ENCODE assay signal across 9 cellular contexts in the genomic region with DNA sequence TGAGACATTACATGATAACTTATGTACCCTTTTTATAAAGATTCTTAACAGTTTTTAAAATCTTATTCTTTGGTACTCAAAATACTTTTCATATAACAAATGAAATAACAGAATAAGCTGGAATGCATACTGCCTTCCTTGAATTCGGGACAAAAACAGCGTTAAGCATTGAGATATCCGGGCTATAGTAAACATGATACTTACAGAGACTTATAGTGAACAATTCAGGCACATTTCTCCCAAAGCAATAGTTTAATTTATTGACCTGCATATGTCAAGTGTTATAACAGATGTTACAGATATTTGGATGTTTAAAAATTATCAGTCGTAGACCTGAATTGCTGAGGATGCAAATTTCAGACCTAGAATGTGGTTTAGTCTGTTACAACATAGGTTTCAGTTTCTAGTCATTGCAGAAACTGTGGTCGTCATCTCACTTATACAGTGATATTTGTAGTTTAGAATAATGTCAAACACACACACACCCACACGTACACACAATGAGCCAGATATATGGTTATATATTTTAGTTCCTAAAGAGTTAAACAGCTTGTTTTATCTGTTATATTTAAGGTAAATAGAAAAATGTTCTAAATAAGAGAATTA.
A peak's percentile ranks its signal among the peaks of the same experiment; 100 is the strongest.
DNase-seq lines count a peak whose midpoint lies in the region; ATAC-seq and TF ChIP-seq lines count a peak whose summit lies in the region.
"Had no signal": no experiment of that assay in that cellular context is flagged by ENCODE, and none has a peak within 500 bp of the region (broad histone marks: within the 10 kb centered on the region; RNA-seq: fewer than 3 reads in every experiment).

No MANE protein-coding gene starts in this region.

- no peaks in the 10 kb centered on the region for H3K9me3 ChIP-seq in duodenal mucosa (ENCODE audit: control insufficient read depth in 1 of 2, low read length in 2 of 2)

- H3K4me1 Mint-ChIP-seq in IgD-negative memory B cell (peaks cover 11 to 19% (median 17%) of the 10 kb centered on the region in 3 donors), mesothelial cell of epicardium (peaks cover 11% of the 10 kb centered on the region)

- peak; percentile 74 for DNase-seq in GM12865 (ENCODE audit: low read depth)
- DNase-seq in foreskin melanocyte: no peak
- DNase-seq in hippocampal formation (lab: John Stamatoyannopoulos, UW): no peak
- no peak for DNase-seq in effector CD8-positive, alpha-beta T cell (lab: John Stamatoyannopoulos, UW)
- no peak for DNase-seq in mesothelial cell of epicardium (ENCODE audit: low spot score in 2 of 2, unreplicated experiment in 2 of 2)

- H3K9me3 Mint-ChIP-seq in IgD-negative memory B cell (peaks cover 0 to 4% (median 0%) of the 10 kb centered on the region in 3 donors), mesothelial cell of epicardium (no peaks in the 10 kb centered on the region)

- peak overlapping the region in 2 of 3 donors; percentile 55 to 73 for H3K27ac Mint-ChIP-seq in IgD-negative memory B cell
- no peak overlapping the region for H3K27ac Mint-ChIP-seq in mesothelial cell of epicardium

- peak; percentile 98 for ATAC-seq in GM21447 (IDR thresholded peaks at IDR 0.05; ENCODE audit: unreplicated experiment)

- H3K36me3 Mint-ChIP-seq in IgD-negative memory B cell (peaks cover 6% of the 10 kb centered on the region), mesothelial cell of epicardium (peaks cover 2% of the 10 kb centered on the region)

- peaks cover 0 to 2% of the 10 kb centered on the region in 2 donors for H3K36me3 ChIP-seq in duodenal mucosa (ENCODE audit: control insufficient read depth in 1 of 2, insufficient read depth in 2 of 2, low read length in 2 of 2)

- peak overlapping the region in 1 of 2 donors; percentile 10 for H3K9ac ChIP-seq in duodenal mucosa (ENCODE audit: low read depth in 1 of 2, low read length in 2 of 2)

- H3K4me3 ChIP-seq in GM12865 (ENCODE audit: low read depth, low read length): no peak overlapping the region
- H3K4me3 ChIP-seq in duodenal mucosa (ENCODE audit: low read depth in 1 of 2, low read length in 2 of 2): peak overlapping the region; percentile 29 to 45

- TF ChIP-seq CTCF in GM12865 (IDR thresholded peaks at IDR 0.05; ENCODE audit: insufficient read depth, low read depth, low read length, missing control alignments): no peak
- TF ChIP-seq CTCF in mesothelial cell of epicardium (IDR thresholded peaks at IDR 0.05; ENCODE audit: unreplicated experiment): no peak

- peaks cover 0 to 7% of the 10 kb centered on the region in 2 donors for H3K4me1 ChIP-seq in duodenal mucosa (ENCODE audit: control insufficient read depth in 1 of 2, insufficient read depth in 2 of 2, low read length in 2 of 2)

- H3K27me3 Mint-ChIP-seq in IgD-negative memory B cell: no peaks in the 10 kb centered on the region
- H3K27me3 Mint-ChIP-seq in mesothelial cell of epicardium (ENCODE audit: low read depth): no peaks in the 10 kb centered on the region

- no peaks in the 10 kb centered on the region for H3K27me3 ChIP-seq in duodenal mucosa (ENCODE audit: control insufficient read depth in 1 of 2, insufficient read depth in 2 of 2, low read length in 2 of 2)

- H3K27ac ChIP-seq in duodenal mucosa (ENCODE audit: low read depth, low read length): no peak overlapping the region
- H3K27ac ChIP-seq: epithelial cell of prostate had no signal

- peak overlapping the region; percentile 76 to 90 (median 84) for H3K4me3 Mint-ChIP-seq in IgD-negative memory B cell
- no peak overlapping the region for H3K4me3 Mint-ChIP-seq in mesothelial cell of epicardium
